Comparison of ENCODE assay signal across 17 cellular contexts in the genomic region with DNA sequence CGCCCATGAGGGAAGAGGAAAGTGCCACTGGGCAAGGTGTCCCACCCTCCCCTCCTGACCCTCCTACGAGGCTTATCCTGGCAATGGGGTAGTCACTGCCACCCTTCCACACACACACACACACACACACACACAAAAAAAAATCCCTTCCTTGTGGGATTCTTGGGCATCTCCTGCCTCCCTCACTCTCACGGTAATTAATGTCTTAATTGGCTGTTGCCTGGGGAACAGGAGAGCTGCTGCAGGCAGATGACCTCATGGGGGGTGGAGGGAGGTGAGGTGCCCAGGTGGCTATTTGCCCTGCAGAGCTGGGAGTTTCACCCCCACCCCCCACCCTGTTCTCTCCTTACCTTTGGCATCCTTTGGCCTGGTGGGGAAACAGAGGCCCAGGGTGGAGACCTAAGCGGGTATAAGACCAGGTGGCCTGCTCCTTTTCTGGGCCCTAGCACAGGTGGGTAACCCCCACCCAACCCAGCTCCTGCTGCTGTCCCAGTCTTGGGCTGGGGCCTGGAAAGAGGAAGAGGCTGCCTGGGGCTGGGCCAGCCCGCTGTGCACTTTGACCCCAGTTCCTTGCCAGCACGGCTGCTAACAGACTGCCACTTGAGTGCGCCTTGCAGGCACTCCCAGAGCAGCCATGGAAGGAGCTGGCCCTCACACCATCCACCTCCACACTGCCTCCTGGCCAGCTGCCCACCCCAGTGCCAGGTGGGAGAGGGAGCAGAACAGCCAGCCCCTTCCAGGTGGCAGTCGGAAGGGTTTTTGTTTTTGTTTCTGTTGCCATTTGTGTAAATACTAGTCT. TPM values are rescaled to one million over a fixed set of nuclear protein-coding genes. Genes with fewer than 3 reads are reported as not detected.
DNase-seq lines count a peak whose midpoint lies in the region; ATAC-seq, FAIRE-seq and TF ChIP-seq lines count a peak whose summit lies in the region.
"Had no signal": no experiment of that assay in that cellular context is flagged by ENCODE, and none has a peak within 500 bp of the region (broad histone marks: within the 10 kb centered on the region; RNA-seq: fewer than 3 reads in every experiment).

No MANE protein-coding gene starts in this region.

- POLR2A ChIA-PET in A549 (lab: Yijun Ruan, JAX), result no interaction called here
- POLR2A ChIA-PET in PC-9 (lab: Charles Lee; ENCODE audit: unreplicated experiment), result no interaction called here

- FAIRE-seq in A549 (lab: Jason Lieb, UNC), result no peak
- FAIRE-seq: GM18507 had no signal

- TF ChIP-seq EP300 in A549 (IDR thresholded peaks at IDR 0.05), result no peak

- no peaks in the 10 kb centered on the region for H3K36me3 ChIP-seq in PC-9 (ENCODE audit: low read depth)

- no peaks in the 10 kb centered on the region for H3K9me2 ChIP-seq in PC-9 (ENCODE audit: insufficient read depth)

- H3K9me3 ChIP-seq in A549 (no peaks in the 10 kb centered on the region), PC-9 (ENCODE audit: insufficient read depth, low read depth) (no peaks in the 10 kb centered on the region)

- H3K4me3 Mint-ChIP-seq in chondrocyte (ENCODE audit: unreplicated experiment), result no peak overlapping the region
- H3K4me3 Mint-ChIP-seq: activated CD4-positive, alpha-beta T cell treated with anti-CD3 and anti-CD28 coated beads for 36 hours; activated T-cell treated with anti-CD3 and anti-CD28 coated beads, Interleukin-2, amount 50 U/mL, for 4 hours; stimulated activated naive CD8-positive, alpha-beta T cell treated with anti-CD3 and anti-CD28 coated beads, Interleukin-15, Interleukin-2, amounts not matched to agents 100 ng/mL and 50 ng/mL, for 24 hours had no signal

- no peak for TF ChIP-seq CTCF in A549 (IDR thresholded peaks at IDR 0.05)
- no peak for TF ChIP-seq CTCF in PC-9 (conservative IDR thresholded peaks at IDR 0.05)
- no peak for TF ChIP-seq CTCF in chondrocyte (IDR thresholded peaks at IDR 0.05)

- H3K4me1 ChIP-seq in A549 (peaks cover 21% of the 10 kb centered on the region), PC-9 (replicated peaks; ENCODE audit: insufficient read depth) (no peaks in the 10 kb centered on the region)

- BruUV-seq in PC-9 (replicated peaks; lab: Mats Ljungman, UMichigan), result TSS peak; percentile 19

- TF ChIP-seq RAD21 in A549 (conservative IDR thresholded peaks at IDR 0.05 in 1 of 2, IDR thresholded peaks at IDR 0.05 in 1 of 2), result no peak

- ATAC-seq in A549 (peak in 1 of 2 experiments; percentile 31; a peak in 1 of 6 replicates), left colon (peak; percentile 77), HG02759 (IDR thresholded peaks at IDR 0.05; ENCODE audit: unreplicated experiment) (no peak), HG03159 (IDR thresholded peaks at IDR 0.05; ENCODE audit: unreplicated experiment) (no peak)
- ATAC-seq: activated CD4-positive, alpha-beta T cell treated with anti-CD3 and anti-CD28 coated beads for 36 hours; activated T-cell treated with anti-CD3 and anti-CD28 coated beads, Interleukin-2, amount 50 U/mL, for 4 hours had no signal

- H3K4me2 ChIP-seq in A549 (peak overlapping the region; percentile 19; the same call in 1 of the 3 replicates), PC-9 (no peak overlapping the region)

- 91% methylated on average over 4 of the region's 8 CpGs for WGBS in A549 (ENCODE audit: missing lambda C conversion rate)

- no peaks in the 10 kb centered on the region for H4K20me1 ChIP-seq in PC-9 (ENCODE audit: insufficient read depth)

- peaks cover 9% of the 10 kb centered on the region for H3K4me1 Mint-ChIP-seq in chondrocyte (ENCODE audit: low read depth)
- H3K4me1 Mint-ChIP-seq: activated CD4-positive, alpha-beta T cell treated with anti-CD3 and anti-CD28 coated beads for 36 hours had no signal

- no peak overlapping the region for H3K27ac Mint-ChIP-seq in chondrocyte (ENCODE audit: unreplicated experiment)
- H3K27ac Mint-ChIP-seq: activated CD4-positive, alpha-beta T cell treated with anti-CD3 and anti-CD28 coated beads for 36 hours; stimulated activated naive CD8-positive, alpha-beta T cell treated with anti-CD3 and anti-CD28 coated beads, Interleukin-15, Interleukin-2, amounts not matched to agents 100 ng/mL and 50 ng/mL, for 24 hours had no signal

- no peaks in the 10 kb centered on the region for H3F3A ChIP-seq in PC-9 (ENCODE audit: insufficient read depth, low read depth)

- H2AFZ ChIP-seq in PC-9, result no peak overlapping the region

- intact Hi-C loops in PC-9 (cut with micrococcal nuclease; ENCODE audit: unreplicated experiment) (no loop called here), left colon (cut with DNase I, micrococcal nuclease) (no loop called here)

- H3K79me2 ChIP-seq in PC-9 (ENCODE audit: low read depth), result no peaks in the 10 kb centered on the region

- no peaks in the 10 kb centered on the region for H3K27me3 Mint-ChIP-seq in chondrocyte (ENCODE audit: low read depth)
- H3K27me3 Mint-ChIP-seq: activated CD4-positive, alpha-beta T cell treated with anti-CD3 and anti-CD28 coated beads for 36 hours; stimulated activated naive CD8-positive, alpha-beta T cell treated with anti-CD3 and anti-CD28 coated beads, Interleukin-15, Interleukin-2, amounts not matched to agents 100 ng/mL and 50 ng/mL, for 24 hours had no signal

- no peak for TF ChIP-seq POLR2A in A549 (IDR thresholded peaks at IDR 0.05; ENCODE audit: low read length)

- H3K27me3 ChIP-seq in PC-9 (ENCODE audit: insufficient read depth, low read depth), result no peaks in the 10 kb centered on the region

- H3K9me3 Mint-ChIP-seq in chondrocyte (ENCODE audit: low read depth), result no peaks in the 10 kb centered on the region
- H3K9me3 Mint-ChIP-seq: activated T-cell treated with anti-CD3 and anti-CD28 coated beads, Interleukin-2, amount 50 U/mL, for 4 hours; stimulated activated naive CD8-positive, alpha-beta T cell treated with anti-CD3 and anti-CD28 coated beads, Interleukin-15, Interleukin-2, amounts not matched to agents 100 ng/mL and 50 ng/mL, for 24 hours had no signal

- no peak for DNase-seq in A549 (ENCODE audit: low read depth in 1 of 2, low spot score in 1 of 2)
- peak; percentile 89 for DNase-seq in HT-29 (ENCODE audit: low spot score)
- no peak for DNase-seq in PC-9
- peak; percentile 87 to 89 for DNase-seq in left colon
- no peak for DNase-seq in activated CD4-positive, alpha-beta T cell treated with anti-CD3 and anti-CD28 coated beads, Interleukin-2, amount 50 U/mL, for 1 hour
- no peak for DNase-seq in chondrocyte (ENCODE audit: low spot score)
- DNase-seq: activated CD4-positive, alpha-beta T cell treated with anti-CD3 and anti-CD28 coated beads for 36 hours; activated T-cell treated with anti-CD3 and anti-CD28 coated beads, Interleukin-2, amount 50 U/mL, for 4 hours; amniotic stem cell; dermis blood vessel endothelial cell; H7; NCI-H1048; stimulated activated CD4-positive, alpha-beta T cell treated with anti-CD3 and anti-CD28 coated beads, Interleukin-4, amount 100 ng/mL, for 4 hours had no signal

- H3K36me3 Mint-ChIP-seq in chondrocyte (ENCODE audit: low read depth), result no peaks in the 10 kb centered on the region

- H3K27ac ChIP-seq in A549 (no peak overlapping the region), PC-9 (no peak overlapping the region)

- H3K4me3 ChIP-seq in A549 (no peak overlapping the region), PC-9 (no peak overlapping the region)

- CTCF ChIA-PET in A549 (lab: Yijun Ruan, JAX) (no interaction called here), PC-9 (lab: Charles Lee) (no interaction called here)

TF ChIP-seq in A549, 52 proteins besides CTCF, POLR2A, EP300 and RAD21:
- TF ChIP-seq RARB (CRISPR knock-in tag; IDR thresholded peaks at IDR 0.05), result no peak
- TF ChIP-seq ZFP36 (IDR thresholded peaks at IDR 0.05; ENCODE audit: borderline replicate concordance, partially characterized antibody), result no peak

RNA-seq across cellular contexts. Expression of gene EFNB1, which starts 12.6 kb away (rescaled TPM):
- polyA plus RNA-seq in A549 (2011; rRNA removed), result 3.7 TPM in 2 replicates
- polyA plus RNA-seq in A549 (2012; cell fraction: cytosol; rRNA removed), result 5.3 and 7.8 TPM in 2 replicates
- 6.4 and 7.6 TPM in 2 replicates for polyA plus RNA-seq in A549 (2012; cell fraction: nucleus; rRNA removed)
- 3.4 to 4.0 TPM (median 3.5 TPM) in 3 replicates for polyA plus RNA-seq in A549 (2017; fragmentation: RNase III; extraction: RNeasy Plus Mini Kit Qiagen cat#74134 plus additional on column Dnase treatment)
- 3.2 and 5.1 TPM in 2 replicates for polyA minus RNA-seq in A549 (2011; rRNA and poly(A)+ RNA removed)
- 285 and 300 TPM in 2 replicates for total RNA-seq in HT-29 (2014; rRNA removed; shearing (Covaris generic))
- total RNA-seq in PC-9 (2021), result 31.1 and 35.2 TPM in 2 replicates
- total RNA-seq in left colon, result 10 to 100 TPM; 68.5 to 80.0 TPM
- total RNA-seq in chondrocyte, result 14.4 to 33.4 TPM (median 32.9 TPM) in 3 replicates

Comparison
In these comparisons a context has a peak if more than half of its experiments do, and no peak if none do; other contexts are left out.
1. DNase-seq: peak in HT-29 (single experiment) and left colon (2 of 2); none in A549 (0 of 2), PC-9 (0 of 2), activated CD4-positive, alpha-beta T cell treated with anti-CD3 and anti-CD28 coated beads, Interleukin-2, amount 50 U/mL, for 1 hour (single experiment) and chondrocyte (single experiment).